Comparison of ENCODE assay signal across 8 cellular contexts in genomic region chr4:41692717-41693345, GRCh38. TPM values are rescaled to one million over a fixed set of nuclear protein-coding genes. Genes with fewer than 3 reads are reported as not detected.
DNase-seq lines count a peak whose midpoint lies in the region; ATAC-seq and TF ChIP-seq lines count a peak whose summit lies in the region.

No MANE protein-coding gene starts in this region.

- H3K4me1 Mint-ChIP-seq in brain = peaks cover 4% of the 10 kb centered on the region
- H3K4me1 Mint-ChIP-seq in natural killer cell treated with Interleukin-12 subunit alpha and Interleukin-12 subunit beta and Interleukin-15 and Interleukin-18, amount 100 ng/mL, for 72 hours (ENCODE audit: low read depth in 2 of 2) = no peaks in the 10 kb centered on the region

- peak overlapping the region; percentile 71 for H2AFZ ChIP-seq in KMS-11 (ENCODE audit: low read depth)

- DNase-seq in EL = peak; percentile 52
- peak; percentile 31 for DNase-seq in RPMI7951 (ENCODE audit: low read depth)
- peak; percentile 75 for DNase-seq in iPS-NIHi7 (ENCODE audit: extremely low spot score)
- DNase-seq in stimulated activated CD4-positive, alpha-beta T cell treated with anti-CD3 and anti-CD28 coated beads, Interleukin-2, amount 100 ng/mL, for 48 hours = peak; percentile 27 to 28
- DNase-seq in natural killer cell treated with Interleukin-12 subunit alpha and Interleukin-12 subunit beta and Interleukin-15 and Interleukin-18, amount 100 ng/mL, for 72 hours (ENCODE audit: low spot score) = no peak

- no peaks in the 10 kb centered on the region for H3K27me3 ChIP-seq in KMS-11 (ENCODE audit: insufficient read depth, low read depth)

- H3K9me3 Mint-ChIP-seq in brain = no peaks in the 10 kb centered on the region
- H3K9me3 Mint-ChIP-seq in natural killer cell treated with Interleukin-12 subunit alpha and Interleukin-12 subunit beta and Interleukin-15 and Interleukin-18, amount 100 ng/mL, for 72 hours = no peaks in the 10 kb centered on the region

- no peaks in the 10 kb centered on the region for H3K79me2 ChIP-seq in KMS-11 (ENCODE audit: insufficient read depth, low read depth)

- H3K4me1 ChIP-seq in KMS-11 (ENCODE audit: low read depth, poor library complexity, severe bottlenecking) = peaks cover 7% of the 10 kb centered on the region

- peak overlapping the region; percentile 54; the same call in 1 of the 2 replicates for H3K4me2 ChIP-seq in KMS-11

- ATAC-seq in GM21529 (IDR thresholded peaks at IDR 0.05; ENCODE audit: unreplicated experiment) = peak; percentile 75
- ATAC-seq in natural killer cell treated with Interleukin-12 subunit alpha and Interleukin-12 subunit beta and Interleukin-15 and Interleukin-18, amount 100 ng/mL, for 72 hours = no peak

- H3K4me3 Mint-ChIP-seq in brain = peak overlapping the region in 1 of 5 experiments; percentile 0
- no peak overlapping the region for H3K4me3 Mint-ChIP-seq in natural killer cell treated with Interleukin-12 subunit alpha and Interleukin-12 subunit beta and Interleukin-15 and Interleukin-18, amount 100 ng/mL, for 72 hours

- no peak overlapping the region for H3K4me3 ChIP-seq in KMS-11 (IDR thresholded peaks at IDR 0.05; ENCODE audit: insufficient read depth, low read depth, low read length)

- H4K20me1 ChIP-seq in KMS-11 (ENCODE audit: insufficient read depth) = no peaks in the 10 kb centered on the region

- peaks cover 15% of the 10 kb centered on the region for H3K36me3 Mint-ChIP-seq in brain
- H3K36me3 Mint-ChIP-seq in natural killer cell treated with Interleukin-12 subunit alpha and Interleukin-12 subunit beta and Interleukin-15 and Interleukin-18, amount 100 ng/mL, for 72 hours = no peaks in the 10 kb centered on the region

- H3K9ac ChIP-seq in KMS-11 = no peak overlapping the region

- TF ChIP-seq CTCF in KMS-11 (conservative IDR thresholded peaks at IDR 0.05; ENCODE audit: low read depth, low read length) (peak; percentile 75), brain (conservative IDR thresholded peaks at IDR 0.05) (peak; percentile 86 to 93)

- no peaks in the 10 kb centered on the region for H3K27me3 Mint-ChIP-seq in brain
- peaks cover 0 to 4% of the 10 kb centered on the region in 2 donors for H3K27me3 Mint-ChIP-seq in natural killer cell treated with Interleukin-12 subunit alpha and Interleukin-12 subunit beta and Interleukin-15 and Interleukin-18, amount 100 ng/mL, for 72 hours

- no peaks in the 10 kb centered on the region for H3K36me3 ChIP-seq in KMS-11 (ENCODE audit: insufficient read depth)

- H3K27ac ChIP-seq in KMS-11 = no peak overlapping the region

- H3K27ac Mint-ChIP-seq in brain = no peak overlapping the region
- no peak overlapping the region for H3K27ac Mint-ChIP-seq in natural killer cell treated with Interleukin-12 subunit alpha and Interleukin-12 subunit beta and Interleukin-15 and Interleukin-18, amount 100 ng/mL, for 72 hours

RNA-seq across cellular contexts. Expression of gene PHOX2B, which starts 55.7 kb away (rescaled TPM):
- total RNA-seq in RPMI7951 (2014; rRNA removed; shearing (Covaris generic)) = not detected in 2 replicates
- not detected for polyA plus RNA-seq in brain (ENCODE audit: insufficient read depth, low read depth, low replicate concordance)
- total RNA-seq in natural killer cell treated with Interleukin-12 subunit alpha and Interleukin-12 subunit beta and Interleukin-15 and Interleukin-18, amount 100 ng/mL, for 72 hours = not detected
